7 cellular contexts compared by ENCODE assay signal in the genomic region with DNA sequence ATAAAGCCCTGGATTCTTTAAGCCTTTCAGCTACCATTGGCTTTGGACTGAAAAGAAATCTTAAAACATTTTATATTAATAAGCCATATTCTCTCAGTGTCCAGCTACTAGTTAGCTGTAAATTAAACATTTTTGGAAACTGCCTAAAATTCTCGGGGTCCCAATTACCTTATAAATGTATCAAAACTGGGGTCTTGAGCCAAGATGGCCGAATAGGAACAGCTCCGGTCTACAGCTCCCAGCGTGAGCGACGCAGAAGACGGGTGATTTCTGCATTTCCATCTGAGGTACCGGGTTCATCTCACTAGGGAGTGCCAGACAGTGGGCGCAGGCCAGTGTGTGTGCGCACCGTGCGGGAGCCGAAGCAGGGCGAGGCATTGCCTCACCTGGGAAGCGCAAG.
DNase-seq lines count a peak whose midpoint lies in the region; ATAC-seq, FAIRE-seq and TF ChIP-seq lines count a peak whose summit lies in the region.
"Not testable (repeated sequence)": the region's sequence is repeated elsewhere in the genome, so short reads cannot be mapped to it uniquely, and the experiment has no call there.

No MANE protein-coding gene starts in this region.

- POLR2A ChIA-PET in PC-3 (lab: Charles Lee; ENCODE audit: unreplicated experiment): not testable (repeated sequence)
- POLR2A ChIA-PET in K562 (lab: Yijun Ruan, JAX): interaction anchor here (0.8 kb wide), 1 partner anchor 14 kb away, joined by 3 read pairs; no protein-coding TSS in a partner anchor

- peaks cover 11% of the 10 kb centered on the region for H3K9me3 ChIP-seq in HUES6 (ENCODE audit: control insufficient read depth, insufficient read depth, low read depth, low read length)
- H3K9me3 ChIP-seq in PC-3 (ENCODE audit: low read length); K562 (replicated peaks; ENCODE audit: control insufficient read depth, insufficient read depth, low read depth, low read length); iPS-15b (ENCODE audit: control insufficient read depth, insufficient read depth, low read length): not testable (repeated sequence)

- DNase-seq in GM23338 (ENCODE audit: low spot score); PC-3; K562 (ENCODE audit: extremely low read depth in 1 of 4, low spot score in 3 of 4); type B pancreatic cell (ENCODE audit: extremely low spot score, unreplicated experiment): not testable (repeated sequence)

- not testable (repeated sequence) for H3F3A ChIP-seq in GM23338 (replicated peaks; ENCODE audit: low read depth); PC-3 (ENCODE audit: low read length, unreplicated experiment)

- 6% methylated on average over 9 of the region's 15 CpGs for WGBS in K562 (ENCODE audit: insufficient coverage, low coverage, missing lambda C conversion rate)

- H3K27me3 ChIP-seq in GM23338 (ENCODE audit: insufficient read depth); HUES6 (ENCODE audit: control insufficient read depth, insufficient read depth, low read length); K562 (ENCODE audit: control insufficient read depth in 2 of 2, insufficient read depth in 2 of 2, low read length in 2 of 2); iPS-15b (ENCODE audit: control insufficient read depth, insufficient read depth, low read length): not testable (repeated sequence)
- peaks cover 18% of the 10 kb centered on the region; the same call in 1 of the 2 replicates for H3K27me3 ChIP-seq in PC-3 (ENCODE audit: low read length)

- H3K4me3 Mint-ChIP-seq in GM23338: not testable (repeated sequence)
- peak overlapping the region; percentile 22 for H3K4me3 Mint-ChIP-seq in type B pancreatic cell

- H3K9me1 ChIP-seq in K562 (ENCODE audit: control insufficient read depth, insufficient read depth, low read length): not testable (repeated sequence)

- H3K27ac Mint-ChIP-seq in GM23338, type B pancreatic cell: not testable (repeated sequence)

- not testable (repeated sequence) for H3K79me2 ChIP-seq in GM23338 (replicated peaks; ENCODE audit: insufficient read depth); PC-3 (ENCODE audit: low read length); K562 (ENCODE audit: control insufficient read depth, insufficient read depth, low read length)

- CTCF ChIA-PET in PC-3 (lab: Charles Lee); K562 (lab: Yijun Ruan, JAX; ENCODE audit: low intra/inter-chr PET ratio): not testable (repeated sequence)

- not testable (repeated sequence) for TF ChIP-seq EP300 in K562 (IDR thresholded peaks at IDR 0.05; ENCODE audit: low read length)

- not testable (repeated sequence) for H3K9me2 ChIP-seq in GM23338 (ENCODE audit: insufficient read depth); PC-3 (replicated peaks; ENCODE audit: low read length)

- peak; percentile 37; the same call in 1 of the 2 replicates for TF ChIP-seq POLR2A in K562 (conservative IDR thresholded peaks at IDR 0.05)

- H3K36me3 Mint-ChIP-seq in GM23338 (ENCODE audit: low read depth): peaks cover 16% of the 10 kb centered on the region; the same call in 2 of the 3 replicates
- not testable (repeated sequence) for H3K36me3 Mint-ChIP-seq in type B pancreatic cell

- not testable (repeated sequence) for FAIRE-seq in K562 (lab: Jason Lieb, UNC)

- H3K36me3 ChIP-seq in GM23338 (ENCODE audit: insufficient read depth); HUES6 (ENCODE audit: control insufficient read depth, insufficient read depth, low read length); PC-3 (ENCODE audit: low read depth, low read length); K562 (ENCODE audit: control insufficient read depth, insufficient read depth, low read length); iPS-15b (ENCODE audit: control insufficient read depth, insufficient read depth, low read length): not testable (repeated sequence)

- H3K4me2 ChIP-seq in GM23338 (peak overlapping the region; percentile 32), PC-3 (ENCODE audit: low read length) (peak overlapping the region; percentile 70), K562 (ENCODE audit: insufficient read depth, low read length) (peak overlapping the region; percentile 31)

- ATAC-seq in GM23338, PC-3: not testable (repeated sequence)
- peak; percentile 67 for ATAC-seq in K562

- H3K4me1 Mint-ChIP-seq in GM23338; type B pancreatic cell (ENCODE audit: unreplicated experiment): not testable (repeated sequence)

- in situ Hi-C loops in K562 (cut with MboI): not testable (repeated sequence)

- not testable (repeated sequence) for H2AFZ ChIP-seq in GM23338
- peak overlapping the region; percentile 28 for H2AFZ ChIP-seq in PC-3 (ENCODE audit: low read length)
- H2AFZ ChIP-seq in K562 (ENCODE audit: low read depth, low read length): peak overlapping the region; percentile 88

- TF ChIP-seq CTCF in 22Rv1 (IDR thresholded peaks at IDR 0.05); GM23338 (conservative IDR thresholded peaks at IDR 0.05; ENCODE audit: low read depth in 2 of 2); PC-3 (conservative IDR thresholded peaks at IDR 0.05; ENCODE audit: low read depth, low read length); K562 (IDR thresholded peaks at IDR 0.05 in 2 of 3, conservative IDR thresholded peaks at IDR 0.05 in 1 of 3; ENCODE audit: insufficient read depth in 2 of 3, low read depth in 1 of 3, low read length in 3 of 3); type B pancreatic cell (conservative IDR thresholded peaks at IDR 0.05): not testable (repeated sequence)

- intact Hi-C loops in PC-3 (cut with micrococcal nuclease); K562 (cut with micrococcal nuclease): not testable (repeated sequence)

- H3K4me1 ChIP-seq in GM23338 (ENCODE audit: insufficient read depth); HUES6 (ENCODE audit: control insufficient read depth, insufficient read depth, low read length); PC-3 (ENCODE audit: insufficient read depth, low read length); K562 (replicated peaks in 1 of 2; ENCODE audit: control insufficient read depth in 2 of 2, insufficient read depth in 2 of 2, low read length in 2 of 2); iPS-15b (ENCODE audit: control insufficient read depth, insufficient read depth, low read length): not testable (repeated sequence)

- peak overlapping the region; percentile 2; the same call in 1 of the 2 replicates for H3K4me3 ChIP-seq in GM23338
- peak overlapping the region; percentile 45 for H3K4me3 ChIP-seq in HUES6 (ENCODE audit: low read depth, low read length)
- H3K4me3 ChIP-seq in PC-3 (ENCODE audit: low read length): peak overlapping the region; percentile 59
- peak overlapping the region; percentile 27 for H3K4me3 ChIP-seq in K562
- H3K4me3 ChIP-seq in iPS-15b (ENCODE audit: low read depth, low read length): peak overlapping the region; percentile 22

- H3K27ac ChIP-seq in 22Rv1 (peak overlapping the region; percentile 54), K562 (ENCODE audit: extremely low read depth, low read depth, low read length) (peak overlapping the region; percentile 64; the same call in 2 of the 3 replicates)
- not testable (repeated sequence) for H3K27ac ChIP-seq in GM23338 (ENCODE audit: low read depth); HUES6 (ENCODE audit: low read depth, low read length); PC-3 (ENCODE audit: low read length)

- H3K9ac ChIP-seq in HUES6 (ENCODE audit: low read length) (peak overlapping the region; percentile 24), PC-3 (ENCODE audit: low read length) (peak overlapping the region; percentile 31), K562 (ENCODE audit: insufficient read depth in 1 of 2, low read depth in 2 of 2, low read length in 2 of 2) (peak overlapping the region in 1 of 2 experiments; percentile 51; a peak in 2 of 4 replicates)
- not testable (repeated sequence) for H3K9ac ChIP-seq in iPS-15b (ENCODE audit: low read depth, low read length)

- BruUV-seq in PC-3 (replicated peaks; lab: Mats Ljungman, UMichigan): TSS peak; percentile 76
- TSS peak; percentile 65 for BruUV-seq in K562 (replicated peaks; lab: Mats Ljungman, UMichigan)

- not testable (repeated sequence) for TF ChIP-seq RAD21 in K562 (CRISPR knock-in tag; conservative IDR thresholded peaks at IDR 0.05 in 1 of 2, IDR thresholded peaks at IDR 0.05 in 1 of 2)

- not testable (repeated sequence) for H4K20me1 ChIP-seq in GM23338 (replicated peaks; ENCODE audit: insufficient read depth); PC-3 (ENCODE audit: low read length); K562 (replicated peaks; ENCODE audit: control insufficient read depth, insufficient read depth, low read length)

- not testable (repeated sequence) for H3K27me3 Mint-ChIP-seq in GM23338 (ENCODE audit: insufficient read depth, low read depth, poor library complexity); type B pancreatic cell

- peaks cover 21% of the 10 kb centered on the region; the same call in 2 of the 3 replicates for H3K9me3 Mint-ChIP-seq in GM23338
- H3K9me3 Mint-ChIP-seq in type B pancreatic cell: not testable (repeated sequence)

TF ChIP-seq in K562, 482 proteins besides CTCF, POLR2A, EP300 and RAD21:
- TF ChIP-seq TAF9B (IDR thresholded peaks at IDR 0.05; ENCODE audit: partially characterized antibody): peak; percentile 30
- peak; percentile 44; the same call in 1 of the 2 replicates for TF ChIP-seq TAF7 (tag; IDR thresholded peaks at IDR 0.05)
- peak in 1 of 3 experiments; percentile 71 for TF ChIP-seq YY1 (IDR thresholded peaks at IDR 0.05; ENCODE audit: borderline replicate concordance in 1 of 3, control insufficient read depth in 1 of 3, extremely low read depth in 1 of 3, insufficient read depth in 3 of 3, insufficient read length in 1 of 3, insufficient replicate concordance in 2 of 3, low read depth in 1 of 3, low read length in 2 of 3)
- peak in 1 of 2 experiments; percentile 30; a peak in 1 of 4 replicates for TF ChIP-seq NRF1 (conservative IDR thresholded peaks at IDR 0.05 in 1 of 2, IDR thresholded peaks at IDR 0.05 in 1 of 2)
- TF ChIP-seq POLR2H (tag; IDR thresholded peaks at IDR 0.05; ENCODE audit: low read depth): peak; percentile 10
TF ChIP-seq in K562: peak in this region for 5; not testable (repeated sequence) for 477.

Comparison
In these comparisons a context has a peak if more than half of its experiments do, and no peak if none do; other contexts are left out.
1. H3K4me3 ChIP-seq: peak in every context shown above with its lines; median percentile 59 in PC-3; 45 in HUES6; 27 in K562; 22 in iPS-15b; 2 in GM23338.